Comparison of ENCODE assay signal across 8 cellular contexts in the genomic region with DNA sequence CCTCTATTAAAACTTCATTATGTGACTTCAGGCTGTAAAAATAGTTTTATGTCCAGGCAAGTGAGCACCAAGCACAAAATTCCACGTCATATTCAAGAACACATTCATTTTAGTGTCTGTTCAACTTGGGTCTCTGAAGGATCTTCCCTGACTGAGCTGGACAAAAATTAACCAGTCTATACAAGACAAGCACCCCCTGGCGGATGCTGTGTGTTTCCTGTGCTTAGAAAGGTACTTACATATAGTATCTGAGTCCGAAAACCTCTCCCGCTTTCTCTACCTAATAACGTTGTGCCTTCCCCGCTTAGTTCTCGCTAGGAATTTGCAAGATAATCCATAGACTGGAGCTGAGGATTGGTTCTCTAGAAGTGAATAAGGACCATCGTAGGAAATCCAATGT.
A peak's percentile ranks its signal among the peaks of the same experiment; 100 is the strongest.
DNase-seq lines count a peak whose midpoint lies in the region; ATAC-seq and TF ChIP-seq lines count a peak whose summit lies in the region.

No MANE protein-coding gene starts in this region.

- no peaks in the 10 kb centered on the region for H3K27me3 ChIP-seq in Panc1 (ENCODE audit: control insufficient read depth, insufficient read depth, low read length)
- no peaks in the 10 kb centered on the region for H3K27me3 ChIP-seq in iPS DF 6.9 (ENCODE audit: control insufficient read depth, insufficient read depth, low read length)
- H3K27me3 ChIP-seq in CD4-positive, alpha-beta memory T cell (ENCODE audit: insufficient read depth, low read length) = no peaks in the 10 kb centered on the region

- H3K36me3 Mint-ChIP-seq in CD4-positive, alpha-beta memory T cell = no peaks in the 10 kb centered on the region

- BruUV-seq in Panc1 (replicated peaks; lab: Mats Ljungman, UMichigan) = no TSS peak

- H3K4me3 ChIP-seq in Panc1 (ENCODE audit: low read depth in 2 of 2, low read length in 2 of 2) (no peak overlapping the region), iPS DF 6.9 (ENCODE audit: low read length) (no peak overlapping the region)
- no peak overlapping the region for H3K4me3 ChIP-seq in CD4-positive, alpha-beta memory T cell (ENCODE audit: low read length in 2 of 2)

- H3K4me1 ChIP-seq in Panc1 (ENCODE audit: control insufficient read depth, insufficient read depth, low read length) = no peaks in the 10 kb centered on the region
- no peaks in the 10 kb centered on the region for H3K4me1 ChIP-seq in iPS DF 6.9 (ENCODE audit: control insufficient read depth, insufficient read depth, low read length)
- H3K4me1 ChIP-seq in CD4-positive, alpha-beta memory T cell (ENCODE audit: insufficient read depth, low read length) = no peaks in the 10 kb centered on the region

- POLR2A ChIA-PET in Panc1 (lab: Charles Lee) = no interaction called here
- POLR2A ChIA-PET in CD4-positive, alpha-beta memory T cell (lab: Charles Lee; ENCODE audit: partially characterized antibody) = no interaction called here

- H3K9me3 Mint-ChIP-seq in CD4-positive, alpha-beta memory T cell = peaks cover 0 to 8% (median 4%) of the 10 kb centered on the region in 8 donors

- ATAC-seq in HG02884 (IDR thresholded peaks at IDR 0.05; ENCODE audit: unreplicated experiment) = peak; percentile 73
- ATAC-seq in Panc1 = no peak
- ATAC-seq in sciatic nerve = no peak
- no peak for ATAC-seq in HG02588 (IDR thresholded peaks at IDR 0.05; ENCODE audit: unreplicated experiment)

- WGBS in iPS DF 6.9 (ENCODE audit: insufficient coverage, insufficient read length) = no CpG with 5 or more reads among the region's 8 CpGs

- no peak overlapping the region for H3K27ac Mint-ChIP-seq in CD4-positive, alpha-beta memory T cell

- intact Hi-C loops in Panc1 (cut with micrococcal nuclease; ENCODE audit: unreplicated experiment) = no loop called here
- intact Hi-C loops in CD4-positive, alpha-beta memory T cell (cut with micrococcal nuclease) = no loop called here
- intact Hi-C loops in sciatic nerve (cut with DNase I) = no loop called here

- H3K27ac ChIP-seq in Panc1 (ENCODE audit: low read length) = no peak overlapping the region
- no peak overlapping the region for H3K27ac ChIP-seq in iPS DF 6.9 (ENCODE audit: low read length)
- no peak overlapping the region for H3K27ac ChIP-seq in CD4-positive, alpha-beta memory T cell (ENCODE audit: low read depth, low read length)

- H3K4me3 Mint-ChIP-seq in CD4-positive, alpha-beta memory T cell = no peak overlapping the region

- CTCF ChIA-PET in Panc1 (lab: Charles Lee) = no interaction called here
- CTCF ChIA-PET in CD4-positive, alpha-beta memory T cell (lab: Charles Lee; ENCODE audit: partially characterized antibody) = no interaction called here

- H3K9me3 ChIP-seq in Panc1 (ENCODE audit: control insufficient read depth, insufficient read depth, low read depth, low read length) (no peaks in the 10 kb centered on the region), iPS DF 6.9 (ENCODE audit: control insufficient read depth, insufficient read depth, low read length) (no peaks in the 10 kb centered on the region)
- H3K9me3 ChIP-seq in CD4-positive, alpha-beta memory T cell (ENCODE audit: control insufficient read depth in 1 of 2, low read length in 2 of 2) = no peaks in the 10 kb centered on the region

- in situ Hi-C loops in G401 (cut with HindIII; ENCODE audit: low sequenced_read_pairs) (no loop called here), Panc1 (cut with HindIII; ENCODE audit: low pct_unique_long_range_greater_than_20kb, low sequenced_read_pairs) (no loop called here)

- H3K27me3 Mint-ChIP-seq in CD4-positive, alpha-beta memory T cell = no peaks in the 10 kb centered on the region

- H3K36me3 ChIP-seq in Panc1 (ENCODE audit: control insufficient read depth, insufficient read depth, low read length) (no peaks in the 10 kb centered on the region), iPS DF 6.9 (ENCODE audit: control insufficient read depth, insufficient read depth, low read length) (no peaks in the 10 kb centered on the region)
- H3K36me3 ChIP-seq in CD4-positive, alpha-beta memory T cell (ENCODE audit: insufficient read depth, low read length) = no peaks in the 10 kb centered on the region

- DNase-seq in G401 (ENCODE audit: low spot score) = peak; percentile 35
- DNase-seq in Panc1 (ENCODE audit: low read depth, low spot score) = no peak
- DNase-seq in iPS DF 6.9 (ENCODE audit: low read depth, low spot score) = peak; percentile 29
- no peak for DNase-seq in CD4-positive, alpha-beta memory T cell
- no peak for DNase-seq in stimulated activated CD4-positive, alpha-beta T cell treated with anti-CD3 and anti-CD28 coated beads, Interleukin-4, amount 100 ng/mL, for 1 hour
- no peak for DNase-seq in sciatic nerve (ENCODE audit: low spot score)

- peak; percentile 26 for TF ChIP-seq CTCF in Panc1 (IDR thresholded peaks at IDR 0.05)

- H3K4me1 Mint-ChIP-seq in CD4-positive, alpha-beta memory T cell = no peaks in the 10 kb centered on the region

Comparison
In these comparisons a context has a peak if more than half of its experiments do, and no peak if none do; other contexts are left out.
1. DNase-seq: peak in G401 (single experiment) and iPS DF 6.9 (single experiment); none in Panc1 (single experiment), CD4-positive, alpha-beta memory T cell (0 of 5), stimulated activated CD4-positive, alpha-beta T cell treated with anti-CD3 and anti-CD28 coated beads, Interleukin-4, amount 100 ng/mL, for 1 hour (single experiment) and sciatic nerve (single experiment).